Comparison of ENCODE assay signal across 32 cellular contexts in genomic region chr7:116967983-116968382, GRCh38.
"Had no signal": no experiment of that assay in that cellular context is flagged by ENCODE, and none has a peak within 500 bp of the region (broad histone marks: within the 10 kb centered on the region; RNA-seq: fewer than 3 reads in every experiment).

No MANE protein-coding gene starts in this region.

- H3K36me3 Mint-ChIP-seq: naive thymus-derived CD8-positive, alpha-beta T cell; natural killer cell treated with Interleukin-12 subunit alpha and Interleukin-12 subunit beta and Interleukin-15 and Interleukin-18, amount 100 ng/mL, for 72 hours; neural progenitor cell; type B pancreatic cell had no signal

- H3K9ac ChIP-seq: neural progenitor cell, parathyroid adenoma had no signal

- ATAC-seq: naive thymus-derived CD8-positive, alpha-beta T cell; natural killer cell treated with Interleukin-12 subunit alpha and Interleukin-12 subunit beta and Interleukin-15 and Interleukin-18, amount 100 ng/mL, for 72 hours; psoas muscle; right cardiac atrium; sciatic nerve; stimulated activated memory B cell treated with anti-CD40 and anti-IgM and Interleukin-4, amounts not matched to agents 10 μg/mL and 1 μg/mL and 100 μg/mL, for 72 hours; stimulated activated naive CD8-positive, alpha-beta T cell treated with anti-CD3 and anti-CD28 coated beads, Interleukin-15, amount 100 ng/mL, for 72 hours; stimulated activated naive CD8-positive, alpha-beta T cell treated with anti-CD3 and anti-CD28 coated beads, Interleukin-15, Interleukin-2, amounts not matched to agents 100 U/mL and 50 U/mL, for 24 hours; upper lobe of right lung had no signal

- H3K4me3 Mint-ChIP-seq: naive thymus-derived CD8-positive, alpha-beta T cell; natural killer cell treated with Interleukin-12 subunit alpha and Interleukin-12 subunit beta and Interleukin-15 and Interleukin-18, amount 100 ng/mL, for 72 hours; neural progenitor cell; stimulated activated memory B cell treated with anti-CD40 and anti-IgM and Interleukin-4, amounts not matched to agents 10 μg/mL and 1 μg/mL and 100 μg/mL, for 72 hours; stimulated activated naive CD8-positive, alpha-beta T cell treated with anti-CD3 and anti-CD28 coated beads, Interleukin-15, amount 100 ng/mL, for 72 hours; type B pancreatic cell had no signal

- FAIRE-seq: urothelium cell line had no signal

- H3K4me2 ChIP-seq: neural progenitor cell, smooth muscle cell had no signal

- H3K4me3 ChIP-seq: neural progenitor cell, ovary, psoas muscle, skin epidermis, smooth muscle cell, spleen, suprapubic skin, testis, tibial artery, transverse colon, upper lobe of right lung, vagina had no signal

- H3K27me3 ChIP-seq: neural progenitor cell, ovary, spleen, suprapubic skin, testis, tibial artery, transverse colon, upper lobe of right lung, vagina had no signal

- H3K27me3 Mint-ChIP-seq: natural killer cell treated with Interleukin-12 subunit alpha and Interleukin-12 subunit beta and Interleukin-15 and Interleukin-18, amount 100 ng/mL, for 72 hours; progenitor cell of endocrine pancreas; stimulated activated memory B cell treated with anti-CD40 and anti-IgM and Interleukin-4, amounts not matched to agents 10 μg/mL and 1 μg/mL and 100 μg/mL, for 72 hours; type B pancreatic cell had no signal

- H3K27ac Mint-ChIP-seq: naive thymus-derived CD8-positive, alpha-beta T cell; natural killer cell treated with Interleukin-12 subunit alpha and Interleukin-12 subunit beta and Interleukin-15 and Interleukin-18, amount 100 ng/mL, for 72 hours; neural progenitor cell; progenitor cell of endocrine pancreas; stimulated activated memory B cell treated with anti-CD40 and anti-IgM and Interleukin-4, amounts not matched to agents 10 μg/mL and 1 μg/mL and 100 μg/mL, for 72 hours; stimulated activated naive CD8-positive, alpha-beta T cell treated with anti-CD3 and anti-CD28 coated beads, Interleukin-15, amount 100 ng/mL, for 72 hours; type B pancreatic cell had no signal

- H3K36me3 ChIP-seq: neural progenitor cell, ovary, spleen, suprapubic skin, transverse colon, vagina had no signal

- H3K9me3 Mint-ChIP-seq: naive thymus-derived CD8-positive, alpha-beta T cell; natural killer cell treated with Interleukin-12 subunit alpha and Interleukin-12 subunit beta and Interleukin-15 and Interleukin-18, amount 100 ng/mL, for 72 hours; neural progenitor cell; stimulated activated naive CD8-positive, alpha-beta T cell treated with anti-CD3 and anti-CD28 coated beads, Interleukin-15, amount 100 ng/mL, for 72 hours; type B pancreatic cell had no signal

- H3K4me1 Mint-ChIP-seq: naive thymus-derived CD8-positive, alpha-beta T cell had no signal

- H2AFZ ChIP-seq: neural progenitor cell, parathyroid adenoma had no signal

- H3K9me3 ChIP-seq: ovary, psoas muscle, spleen, suprapubic skin, testis, tibial artery, transverse colon, upper lobe of right lung, vagina had no signal

- H3K4me1 ChIP-seq: parathyroid adenoma, testis, vagina had no signal

- H3K27ac ChIP-seq: neural progenitor cell, ovary, parathyroid adenoma, psoas muscle, skin epidermis, spleen, suprapubic skin, testis, tibial artery, transverse colon, upper lobe of right lung, vagina had no signal

- DNase-seq: naive thymus-derived CD8-positive, alpha-beta T cell; occipital lobe; ovary; posterior cingulate gyrus; psoas muscle; right cardiac atrium; spleen; stimulated activated CD4-positive, alpha-beta T cell treated with anti-CD3 and anti-CD28 coated beads, Interleukin-12 subunit alpha, Interleukin-12 subunit beta, amount 100 ng/mL, for 4 hours; stimulated activated CD4-positive, alpha-beta T cell treated with anti-CD3 and anti-CD28 coated beads, Interleukin-1b, Interleukin-23, amount 100 ng/mL, for 48 hours; stimulated activated CD4-positive, alpha-beta T cell treated with anti-CD3 and anti-CD28 coated beads, Interleukin-4, amount 100 ng/mL, for 1 hour; stimulated activated CD4-positive, alpha-beta T cell treated with anti-CD3 and anti-CD28 coated beads, Interleukin-4, amount 100 ng/mL, for 4 hours; stimulated activated CD8-positive, alpha-beta memory T cell treated with anti-CD3 and anti-CD28 coated beads, Interleukin-4, amount 100 ng/mL, for 48 hours; stimulated activated naive CD4-positive, alpha-beta T cell; stimulated activated naive CD8-positive, alpha-beta T cell treated with anti-CD3 and anti-CD28 coated beads, Interleukin-15, amount 100 ng/mL, for 72 hours; stimulated activated naive CD8-positive, alpha-beta T cell treated with anti-CD3 and anti-CD28 coated beads, Interleukin-15, Interleukin-2, amounts not matched to agents 100 U/mL and 50 U/mL, for 24 hours; substantia nigra; testis; tibial artery; transverse colon; upper lobe of right lung had no signal
